ENCODE assay signal across 2 cellular contexts in the genomic region with DNA sequence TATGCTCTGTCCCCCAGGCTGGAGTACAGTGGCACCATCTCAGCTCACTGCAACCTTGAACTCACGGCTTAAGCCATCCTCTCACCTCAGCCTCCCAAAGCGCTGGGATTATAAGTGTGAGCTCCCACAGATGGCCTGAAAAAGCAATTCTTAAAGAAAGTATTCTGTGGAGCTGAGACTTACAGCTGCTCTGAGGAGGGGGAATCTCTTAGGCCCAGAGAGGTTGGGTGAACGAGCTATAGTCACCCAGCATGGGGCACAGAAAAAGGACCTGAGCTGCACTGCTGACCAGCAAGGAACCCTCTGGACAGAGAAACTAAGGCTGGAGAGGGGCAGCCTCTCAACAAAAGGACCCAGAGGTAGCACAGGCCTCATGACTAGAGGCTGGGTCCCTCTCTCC.
TF ChIP-seq lines count a peak whose summit lies in the region.

No MANE protein-coding gene starts in this region.

TF ChIP-seq in SK-N-SH, 30 proteins besides CTCF, POLR2A, EP300 and RAD21:
- TF ChIP-seq FOXJ3 (CRISPR knock-in tag; IDR thresholded peaks at IDR 0.05): no peak
- no peak for TF ChIP-seq SIN3A (IDR thresholded peaks at IDR 0.05; ENCODE audit: borderline replicate concordance, low read depth, low read length)
- TF ChIP-seq ELF1 (IDR thresholded peaks at IDR 0.05): no peak
- no peak for TF ChIP-seq GABPA (IDR thresholded peaks at IDR 0.05; ENCODE audit: low read depth)
- TF ChIP-seq MEF2A (IDR thresholded peaks at IDR 0.05; ENCODE audit: borderline replicate concordance, low read depth): no peak
- no peak for TF ChIP-seq RCOR1 (IDR thresholded peaks at IDR 0.05; ENCODE audit: low read length)
- TF ChIP-seq, protein P1, sequence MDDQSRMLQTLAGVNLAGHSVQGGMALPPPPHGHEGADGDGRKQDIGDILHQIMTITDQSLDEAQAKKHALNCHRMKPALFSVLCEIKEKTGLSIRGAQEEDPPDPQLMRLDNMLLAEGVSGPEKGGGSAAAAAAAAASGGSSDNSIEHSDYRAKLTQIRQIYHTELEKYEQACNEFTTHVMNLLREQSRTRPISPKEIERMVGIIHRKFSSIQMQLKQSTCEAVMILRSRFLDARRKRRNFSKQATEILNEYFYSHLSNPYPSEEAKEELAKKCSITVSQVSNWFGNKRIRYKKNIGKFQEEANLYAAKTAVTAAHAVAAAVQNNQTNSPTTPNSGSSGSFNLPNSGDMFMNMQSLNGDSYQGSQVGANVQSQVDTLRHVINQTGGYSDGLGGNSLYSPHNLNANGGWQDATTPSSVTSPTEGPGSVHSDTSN (IDR thresholded peaks at IDR 0.05): no peak
- TF ChIP-seq SMC3 (IDR thresholded peaks at IDR 0.05; ENCODE audit: low read depth, low read length): no peak

TF ChIP-seq in SK-N-SH treated with all-trans-retinoic acid at 6 μM for 48 hours, 23 proteins besides CTCF, POLR2A, EP300 and RAD21:
- no peak for TF ChIP-seq TCF4 (CRISPR knock-in tag; IDR thresholded peaks at IDR 0.05; ENCODE audit: borderline replicate concordance)
- no peak for TF ChIP-seq TOX (CRISPR knock-in tag; IDR thresholded peaks at IDR 0.05; ENCODE audit: borderline replicate concordance)
- no peak for TF ChIP-seq RARB (CRISPR knock-in tag; IDR thresholded peaks at IDR 0.05)
- TF ChIP-seq ZFP30 (CRISPR knock-in tag; IDR thresholded peaks at IDR 0.05): no peak
- no peak for TF ChIP-seq ZFP3 (CRISPR knock-in tag; IDR thresholded peaks at IDR 0.05)
- TF ChIP-seq ZNF565 (CRISPR knock-in tag; conservative IDR thresholded peaks at IDR 0.05; ENCODE audit: low read depth): no peak
- TF ChIP-seq, protein P2, sequence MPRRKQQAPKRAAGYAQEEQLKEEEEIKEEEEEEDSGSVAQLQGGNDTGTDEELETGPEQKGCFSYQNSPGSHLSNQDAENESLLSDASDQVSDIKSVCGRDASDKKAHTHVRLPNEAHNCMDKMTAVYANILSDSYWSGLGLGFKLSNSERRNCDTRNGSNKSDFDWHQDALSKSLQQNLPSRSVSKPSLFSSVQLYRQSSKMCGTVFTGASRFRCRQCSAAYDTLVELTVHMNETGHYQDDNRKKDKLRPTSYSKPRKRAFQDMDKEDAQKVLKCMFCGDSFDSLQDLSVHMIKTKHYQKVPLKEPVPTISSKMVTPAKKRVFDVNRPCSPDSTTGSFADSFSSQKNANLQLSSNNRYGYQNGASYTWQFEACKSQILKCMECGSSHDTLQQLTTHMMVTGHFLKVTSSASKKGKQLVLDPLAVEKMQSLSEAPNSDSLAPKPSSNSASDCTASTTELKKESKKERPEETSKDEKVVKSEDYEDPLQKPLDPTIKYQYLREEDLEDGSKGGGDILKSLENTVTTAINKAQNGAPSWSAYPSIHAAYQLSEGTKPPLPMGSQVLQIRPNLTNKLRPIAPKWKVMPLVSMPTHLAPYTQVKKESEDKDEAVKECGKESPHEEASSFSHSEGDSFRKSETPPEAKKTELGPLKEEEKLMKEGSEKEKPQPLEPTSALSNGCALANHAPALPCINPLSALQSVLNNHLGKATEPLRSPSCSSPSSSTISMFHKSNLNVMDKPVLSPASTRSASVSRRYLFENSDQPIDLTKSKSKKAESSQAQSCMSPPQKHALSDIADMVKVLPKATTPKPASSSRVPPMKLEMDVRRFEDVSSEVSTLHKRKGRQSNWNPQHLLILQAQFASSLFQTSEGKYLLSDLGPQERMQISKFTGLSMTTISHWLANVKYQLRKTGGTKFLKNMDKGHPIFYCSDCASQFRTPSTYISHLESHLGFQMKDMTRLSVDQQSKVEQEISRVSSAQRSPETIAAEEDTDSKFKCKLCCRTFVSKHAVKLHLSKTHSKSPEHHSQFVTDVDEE (CRISPR knock-in tag; IDR thresholded peaks at IDR 0.05): no peak
- TF ChIP-seq ARNTL (CRISPR knock-in tag; IDR thresholded peaks at IDR 0.05; ENCODE audit: borderline replicate concordance, low read depth): no peak
- TF ChIP-seq, protein P3, sequence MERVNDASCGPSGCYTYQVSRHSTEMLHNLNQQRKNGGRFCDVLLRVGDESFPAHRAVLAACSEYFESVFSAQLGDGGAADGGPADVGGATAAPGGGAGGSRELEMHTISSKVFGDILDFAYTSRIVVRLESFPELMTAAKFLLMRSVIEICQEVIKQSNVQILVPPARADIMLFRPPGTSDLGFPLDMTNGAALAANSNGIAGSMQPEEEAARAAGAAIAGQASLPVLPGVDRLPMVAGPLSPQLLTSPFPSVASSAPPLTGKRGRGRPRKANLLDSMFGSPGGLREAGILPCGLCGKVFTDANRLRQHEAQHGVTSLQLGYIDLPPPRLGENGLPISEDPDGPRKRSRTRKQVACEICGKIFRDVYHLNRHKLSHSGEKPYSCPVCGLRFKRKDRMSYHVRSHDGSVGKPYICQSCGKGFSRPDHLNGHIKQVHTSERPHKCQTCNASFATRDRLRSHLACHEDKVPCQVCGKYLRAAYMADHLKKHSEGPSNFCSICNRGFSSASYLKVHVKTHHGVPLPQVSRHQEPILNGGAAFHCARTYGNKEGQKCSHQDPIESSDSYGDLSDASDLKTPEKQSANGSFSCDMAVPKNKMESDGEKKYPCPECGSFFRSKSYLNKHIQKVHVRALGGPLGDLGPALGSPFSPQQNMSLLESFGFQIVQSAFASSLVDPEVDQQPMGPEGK (CRISPR knock-in tag; IDR thresholded peaks at IDR 0.05; ENCODE audit: borderline replicate concordance): no peak
